In the genomic region with DNA sequence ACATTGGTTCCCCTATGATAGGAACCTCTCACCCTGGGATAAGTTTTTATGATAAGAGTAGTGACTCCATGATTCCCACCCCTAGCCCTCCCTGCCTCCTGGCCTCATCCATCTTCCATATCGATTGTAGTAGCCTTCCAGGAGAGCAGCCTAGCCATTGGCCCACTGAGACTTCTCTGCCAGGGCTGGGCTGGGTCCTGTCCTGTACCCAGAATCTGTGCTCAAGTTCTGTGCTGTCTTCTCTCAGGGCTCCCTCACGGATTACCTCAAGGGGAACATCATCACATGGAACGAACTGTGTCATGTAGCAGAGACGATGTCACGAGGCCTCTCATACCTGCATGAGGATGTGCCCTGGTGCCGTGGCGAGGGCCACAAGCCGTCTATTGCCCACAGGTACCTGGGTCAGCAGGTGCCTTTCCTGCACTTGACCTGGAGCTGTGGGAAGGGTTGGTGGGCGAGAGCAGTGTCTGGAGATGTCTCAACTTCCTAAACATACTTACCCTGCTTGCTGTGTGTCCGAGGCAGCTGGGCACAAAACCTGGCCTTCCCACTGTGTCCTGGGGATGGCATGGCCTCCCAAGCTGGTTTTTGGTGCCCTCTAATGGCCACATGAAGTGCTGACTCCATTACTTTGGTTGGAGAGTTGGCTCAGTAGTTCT, we compare ENCODE assay signal across 9 cellular contexts. TPM values are rescaled to one million over a fixed set of nuclear protein-coding genes. Genes with fewer than 3 reads are reported as not detected.
DNase-seq lines count a peak whose midpoint lies in the region; ATAC-seq, FAIRE-seq and TF ChIP-seq lines count a peak whose summit lies in the region.
"Had no signal": no experiment of that assay in that cellular context is flagged by ENCODE, and none has a peak within 500 bp of the region (broad histone marks: within the 10 kb centered on the region; RNA-seq: fewer than 3 reads in every experiment).

No MANE protein-coding gene starts in this region.

- ATAC-seq in GM19035 (IDR thresholded peaks at IDR 0.05; ENCODE audit: unreplicated experiment): peak; percentile 63
- no peak for ATAC-seq in GM19328 (IDR thresholded peaks at IDR 0.05; ENCODE audit: unreplicated experiment)

- TF ChIP-seq CTCF in C4-2B (conservative IDR thresholded peaks at IDR 0.05) (peak; percentile 91), bronchial epithelial cell (IDR thresholded peaks at IDR 0.05; ENCODE audit: insufficient read depth, low read length, severe bottlenecking) (peak; percentile 85)

- FAIRE-seq in bronchial epithelial cell (lab: Jason Lieb, UNC) (peak; percentile 72), islet of Langerhans (lab: Jason Lieb, UNC) (peak; percentile 86)

- no peaks in the 10 kb centered on the region for H3K27me3 Mint-ChIP-seq in T-helper 2 cell treated with Interferon-gamma antibody and Interleukin-4, amounts not matched to agents 5 μg/mL and 100 μg/mL, for 36 hours (ENCODE audit: low read depth)

- H3K27me3 ChIP-seq in bronchial epithelial cell (ENCODE audit: control insufficient read depth, insufficient read depth, low read length): no peaks in the 10 kb centered on the region

- H3K9me3 Mint-ChIP-seq in T-helper 2 cell treated with Interferon-gamma antibody and Interleukin-4, amounts not matched to agents 5 μg/mL and 100 μg/mL, for 36 hours: no peaks in the 10 kb centered on the region

- H3K27ac ChIP-seq in C4-2B: no peak overlapping the region
- H3K27ac ChIP-seq: skin epidermis had no signal

- H3K36me3 ChIP-seq in bronchial epithelial cell (ENCODE audit: control insufficient read depth, insufficient read depth, low read length): peaks cover 5% of the 10 kb centered on the region

- no peak overlapping the region for H3K4me3 Mint-ChIP-seq in T-helper 2 cell treated with Interferon-gamma antibody and Interleukin-4, amounts not matched to agents 5 μg/mL and 100 μg/mL, for 36 hours

- peaks cover 11% of the 10 kb centered on the region for H3K36me3 Mint-ChIP-seq in T-helper 2 cell treated with Interferon-gamma antibody and Interleukin-4, amounts not matched to agents 5 μg/mL and 100 μg/mL, for 36 hours (ENCODE audit: low read depth)

- DNase-seq in KBM-7: peak; percentile 57
- DNase-seq in T-helper 2 cell treated with Interferon-gamma antibody and Interleukin-4, amounts not matched to agents 5 μg/mL and 100 μg/mL, for 36 hours (ENCODE audit: low spot score): no peak
- peak; percentile 49 for DNase-seq in bronchial epithelial cell (ENCODE audit: low read depth)
- peak; percentile 27 to 35 for DNase-seq in stimulated activated CD4-positive, alpha-beta T cell treated with anti-CD3 and anti-CD28 coated beads, Interleukin-2, amount 100 ng/mL, for 48 hours

- no peaks in the 10 kb centered on the region for H3K4me1 Mint-ChIP-seq in T-helper 2 cell treated with Interferon-gamma antibody and Interleukin-4, amounts not matched to agents 5 μg/mL and 100 μg/mL, for 36 hours (ENCODE audit: low read depth)

- no peak overlapping the region for H3K4me3 ChIP-seq in bronchial epithelial cell (ENCODE audit: low read depth, low read length)
- H3K4me3 ChIP-seq: skin epidermis had no signal

- in situ Hi-C loops in KBM-7 (cut with MboI; ENCODE audit: low pct_unique_long_range_greater_than_20kb, low sequenced_read_pairs): loop anchor here (25.0 kb wide), 1 partner anchor 342 kb away; the partner anchor contains the start of genes ACAA1 and MYD88

- H3K27ac Mint-ChIP-seq in T-helper 2 cell treated with Interferon-gamma antibody and Interleukin-4, amounts not matched to agents 5 μg/mL and 100 μg/mL, for 36 hours: peak overlapping the region; percentile 60

RNA-seq across cellular contexts. Expression of gene EXOG, which starts 16.6 kb away (rescaled TPM):
- 5.8 and 5.9 TPM in 2 replicates for total RNA-seq in bronchial epithelial cell

RNA-seq across cellular contexts. Expression of gene ACVR2B, which starts 25.9 kb away (rescaled TPM):
- total RNA-seq in bronchial epithelial cell: 1.9 and 4.5 TPM in 2 replicates
